ENCODE assay signal across 8 cellular contexts in the genomic region with DNA sequence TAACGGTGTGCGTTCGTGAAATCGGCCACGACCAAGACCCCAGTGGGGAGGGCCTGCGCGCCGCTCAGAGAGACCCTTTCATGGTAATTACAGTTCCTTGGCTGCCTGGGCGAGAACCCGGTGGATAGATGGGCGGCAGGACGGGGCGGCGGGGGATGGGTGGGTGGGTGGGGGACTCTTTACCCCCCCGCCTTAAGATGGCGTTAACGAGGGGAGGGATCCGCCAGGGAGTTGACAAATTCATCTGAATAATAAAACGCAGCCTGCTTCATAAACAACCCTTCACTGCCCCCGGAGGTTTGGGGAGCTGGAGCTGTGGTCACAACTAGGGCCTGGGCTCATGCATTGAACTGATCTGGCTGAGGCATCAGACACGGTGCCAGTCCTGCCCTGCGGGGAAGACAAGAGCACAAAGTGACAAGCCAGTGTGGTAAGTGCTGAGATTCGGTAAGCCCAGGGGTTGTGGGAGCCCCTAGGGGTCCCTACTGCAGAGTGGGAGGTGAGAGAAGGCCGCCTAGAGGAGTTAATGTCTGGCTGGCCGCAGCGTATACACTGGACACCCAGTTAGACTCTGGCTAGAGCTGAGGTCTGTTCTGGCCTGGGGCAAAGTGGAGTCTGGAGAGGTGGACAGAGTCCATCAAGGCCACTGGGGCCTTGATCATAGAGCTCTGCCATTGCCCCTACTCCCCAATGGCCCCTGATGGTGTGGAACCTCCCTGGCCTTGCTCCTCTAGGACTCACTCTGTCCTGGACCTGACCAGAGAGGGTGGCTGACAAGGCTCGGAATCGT. TPM values are rescaled to one million over a fixed set of nuclear protein-coding genes. Genes with fewer than 3 reads are reported as not detected.
DNase-seq lines count a peak whose midpoint lies in the region; ATAC-seq and TF ChIP-seq lines count a peak whose summit lies in the region.

No MANE protein-coding gene starts in this region.

- H3K36me3 ChIP-seq in psoas muscle (ENCODE audit: insufficient read depth in 1 of 2, low read depth in 1 of 2): peaks cover 0 to 5% of the 10 kb centered on the region in 2 donors
- no peaks in the 10 kb centered on the region for H3K36me3 ChIP-seq in Karpas-422 (ENCODE audit: insufficient read depth, low read length)

- H4K20me1 ChIP-seq in Karpas-422 (ENCODE audit: insufficient read depth, low read depth, low read length): no peaks in the 10 kb centered on the region

- no peak overlapping the region for H3K9ac ChIP-seq in Karpas-422 (ENCODE audit: low read length)

- intact Hi-C loops in activated CD4-positive, alpha-beta memory T cell treated with anti-CD3 and anti-CD28 coated beads for 36 hours (cut with micrococcal nuclease): loop anchor here (1.0 kb wide), 2 partner anchors 20 to 169 kb away; a partner anchor contains a TSS
- intact Hi-C loops in left ventricle myocardium superior (cut with micrococcal nuclease) (no loop called here), psoas muscle (cut with DNase I) (loop anchor here in 1 of 2 donors (2.0 kb wide), 1 partner anchor 18 kb away; no protein-coding TSS in a partner anchor)

- 3 to 9% (median 6%) methylated on average over 20 to 28 of the region's 28 CpGs for WGBS in psoas muscle, 3 donors

- peak overlapping the region; percentile 41 for H3K4me3 Mint-ChIP-seq in activated CD4-positive, alpha-beta memory T cell treated with anti-CD3 and anti-CD28 coated beads for 36 hours

- CTCF ChIA-PET in activated CD4-positive, alpha-beta memory T cell treated with anti-CD3 and anti-CD28 coated beads for 36 hours (lab: Charles Lee): interaction anchor here (1.9 kb wide), 1 partner anchor 21 kb away, joined by 7 read pairs; no protein-coding TSS in a partner anchor

- POLR2A ChIA-PET in activated CD4-positive, alpha-beta memory T cell treated with anti-CD3 and anti-CD28 coated beads for 36 hours (lab: Charles Lee): no interaction called here

- peak; percentile 5 for ATAC-seq in left ventricle myocardium superior
- ATAC-seq in psoas muscle: peak; percentile 9 to 31 (median 22)
- no peak for ATAC-seq in GM19351 (IDR thresholded peaks at IDR 0.05; ENCODE audit: unreplicated experiment)

- H3K27me3 Mint-ChIP-seq in activated CD4-positive, alpha-beta memory T cell treated with anti-CD3 and anti-CD28 coated beads for 36 hours: peaks cover 31% of the 10 kb centered on the region

- H3K27ac ChIP-seq in psoas muscle: peak overlapping the region; percentile 98
- no peak overlapping the region for H3K27ac ChIP-seq in Karpas-422 (ENCODE audit: low read length)

- H3K4me1 Mint-ChIP-seq in activated CD4-positive, alpha-beta memory T cell treated with anti-CD3 and anti-CD28 coated beads for 36 hours (ENCODE audit: low read depth): peaks cover 7% of the 10 kb centered on the region

- H3K4me3 ChIP-seq in psoas muscle (peak overlapping the region; percentile 81), Karpas-422 (ENCODE audit: low read length) (no peak overlapping the region)

- H3K27me3 ChIP-seq in psoas muscle (ENCODE audit: insufficient read depth in 3 of 3, low read length in 2 of 3) (no peaks in the 10 kb centered on the region), Karpas-422 (ENCODE audit: low read length) (no peaks in the 10 kb centered on the region)

- no peaks in the 10 kb centered on the region for H3K9me3 ChIP-seq in psoas muscle
- H3K9me3 ChIP-seq in Karpas-422 (ENCODE audit: low read length): no peaks in the 10 kb centered on the region

- TF ChIP-seq CTCF in psoas muscle (IDR thresholded peaks at IDR 0.05): no peak

- H2AFZ ChIP-seq in Karpas-422 (ENCODE audit: low read length): no peak overlapping the region

- no peaks in the 10 kb centered on the region for H3K9me2 ChIP-seq in Karpas-422 (replicated peaks; ENCODE audit: insufficient read depth, low read length)

- H3K4me2 ChIP-seq in Karpas-422 (ENCODE audit: low read depth, low read length, poor library complexity, severe bottlenecking): no peak overlapping the region

- H3K9me3 Mint-ChIP-seq in activated CD4-positive, alpha-beta memory T cell treated with anti-CD3 and anti-CD28 coated beads for 36 hours: no peaks in the 10 kb centered on the region

- peak; percentile 36 for DNase-seq in activated effector memory CD4-positive, alpha-beta T cell treated with anti-CD3 and anti-CD28 coated beads, Interleukin-2, amount 50 U/mL, for 16 hours
- DNase-seq in activated effector memory CD4-positive, alpha-beta T cell treated with Interleukin-2 at 50 U/mL for 16 hours: no peak
- DNase-seq in activated CD4-positive, alpha-beta memory T cell treated with anti-CD3 and anti-CD28 coated beads for 36 hours: no peak
- no peak for DNase-seq in left ventricle myocardium superior
- DNase-seq in psoas muscle: peak; percentile 30 to 61
- DNase-seq in Karpas-422: no peak
- no peak for DNase-seq in activated gamma-delta T cell treated with Interleukin-2 at 50 U/mL for 16 hours

- H3K27ac Mint-ChIP-seq in activated CD4-positive, alpha-beta memory T cell treated with anti-CD3 and anti-CD28 coated beads for 36 hours: no peak overlapping the region

- no peaks in the 10 kb centered on the region for H3K36me3 Mint-ChIP-seq in activated CD4-positive, alpha-beta memory T cell treated with anti-CD3 and anti-CD28 coated beads for 36 hours

- no peaks in the 10 kb centered on the region for H3K79me2 ChIP-seq in Karpas-422 (ENCODE audit: low read length)

- peaks cover 35% of the 10 kb centered on the region for H3K4me1 ChIP-seq in psoas muscle
- no peaks in the 10 kb centered on the region for H3K4me1 ChIP-seq in Karpas-422 (ENCODE audit: low read length)

RNA-seq across cellular contexts. Expression of a gene that starts 0.8 kb away (rescaled TPM):
- total RNA-seq in activated CD4-positive, alpha-beta memory T cell treated with anti-CD3 and anti-CD28 coated beads for 36 hours: under 1 TPM; 0.10 to 0.19 TPM
- 405 TPM for total RNA-seq in left ventricle myocardium superior
- 100 to 1,000 TPM; 107 to 166 (median 123) TPM for total RNA-seq in psoas muscle
- 10 to 100 TPM; 43.8 to 88.9 (median 62.7) TPM for polyA plus RNA-seq in psoas muscle
- not detected in 2 replicates for total RNA-seq in Karpas-422 (2014; rRNA removed; shearing (Covaris generic); ENCODE audit: low replicate concordance)

RNA-seq across cellular contexts. Expression of a gene that starts 19.5 kb away (rescaled TPM):
- under 1 TPM; 0.58 to 0.90 TPM for total RNA-seq in activated CD4-positive, alpha-beta memory T cell treated with anti-CD3 and anti-CD28 coated beads for 36 hours
- 0.59 TPM for total RNA-seq in left ventricle myocardium superior
- 1 to 10 TPM; 1.4 to 3.1 (median 1.7) TPM for total RNA-seq in psoas muscle
- under 1 TPM; 0.04 to 0.80 (median 0.68) TPM for polyA plus RNA-seq in psoas muscle
- not detected in 2 replicates for total RNA-seq in Karpas-422 (2014; rRNA removed; shearing (Covaris generic); ENCODE audit: low replicate concordance)

Comparison
In these comparisons a context has a peak if more than half of its experiments do, and no peak if none do; other contexts are left out.
1. DNase-seq: peak in activated effector memory CD4-positive, alpha-beta T cell treated with anti-CD3 and anti-CD28 coated beads, Interleukin-2, amount 50 U/mL, for 16 hours (single experiment) and psoas muscle (2 of 2); none in activated effector memory CD4-positive, alpha-beta T cell treated with Interleukin-2 at 50 U/mL for 16 hours (single experiment), activated CD4-positive, alpha-beta memory T cell treated with anti-CD3 and anti-CD28 coated beads for 36 hours (single experiment), left ventricle myocardium superior (single experiment), Karpas-422 (single experiment) and activated gamma-delta T cell treated with Interleukin-2 at 50 U/mL for 16 hours (single experiment).
2. RNA of a gene that starts 0.8 kb away (total RNA-seq): 405 TPM in left ventricle myocardium superior (single experiment) and 107 to 166 TPM in psoas muscle; 0.10 to 0.19 TPM in activated CD4-positive, alpha-beta memory T cell treated with anti-CD3 and anti-CD28 coated beads for 36 hours and not detected in Karpas-422; every median in the first group is over 10 times any median in the second.